10 cellular contexts compared by ENCODE assay signal in genomic region chr16:85610059-85610445, GRCh38. TPM values are rescaled to one million over a fixed set of nuclear protein-coding genes. Genes with fewer than 3 reads are reported as not detected.
DNase-seq lines count a peak whose midpoint lies in the region; ATAC-seq, FAIRE-seq and TF ChIP-seq lines count a peak whose summit lies in the region.
"Had no signal": no experiment of that assay in that cellular context is flagged by ENCODE, and none has a peak within 500 bp of the region (broad histone marks: within the 10 kb centered on the region; RNA-seq: fewer than 3 reads in every experiment).

No MANE protein-coding gene starts in this region.

- H3K9me3 Mint-ChIP-seq in CD8-positive, alpha-beta memory T cell = peaks cover 0 to 3% (median 0%) of the 10 kb centered on the region in 5 donors
- no peaks in the 10 kb centered on the region for H3K9me3 Mint-ChIP-seq in neural crest cell
- H3K9me3 Mint-ChIP-seq: activated naive CD4-positive, alpha-beta T cell treated with anti-CD3 and anti-CD28 coated beads, Interleukin-2, amount 50 U/mL, for 72 hours had no signal

- H3K27me3 ChIP-seq in CD8-positive, alpha-beta memory T cell (ENCODE audit: insufficient read depth, low read length, poor library complexity, severe bottlenecking) = no peaks in the 10 kb centered on the region
- peaks cover 16% of the 10 kb centered on the region for H3K27me3 ChIP-seq in HUES64 (ENCODE audit: insufficient read depth, low read length)
- H3K27me3 ChIP-seq: uterus had no signal

- CTCF ChIA-PET in CD8-positive, alpha-beta memory T cell (lab: Charles Lee) = interaction anchor here (0.6 to 10.5 kb wide), 27 partner anchors 9 to 191 kb away, joined by 3 to 205 read pairs (median 5); no protein-coding TSS in a partner anchor

- TF ChIP-seq POLR2A in H54 (IDR thresholded peaks at IDR 0.05; ENCODE audit: low read depth, low read length) = no peak

- POLR2A ChIA-PET in CD8-positive, alpha-beta memory T cell (lab: Charles Lee) = interaction anchor here (0.8 to 1.7 kb wide), 7 partner anchors 53 to 190 kb away, joined by 3 to 9 read pairs (median 3); no protein-coding TSS in a partner anchor

- no peaks in the 10 kb centered on the region for H3K36me3 Mint-ChIP-seq in CD8-positive, alpha-beta memory T cell
- no peaks in the 10 kb centered on the region for H3K36me3 Mint-ChIP-seq in neural crest cell (ENCODE audit: low read depth)
- H3K36me3 Mint-ChIP-seq: activated naive CD4-positive, alpha-beta T cell treated with anti-CD3 and anti-CD28 coated beads, Interleukin-2, amount 50 U/mL, for 72 hours had no signal

- H3K36me3 ChIP-seq in CD8-positive, alpha-beta memory T cell (ENCODE audit: insufficient read depth, low read length) = no peaks in the 10 kb centered on the region
- H3K36me3 ChIP-seq in HUES64 (ENCODE audit: insufficient read depth, low read length) = no peaks in the 10 kb centered on the region
- H3K36me3 ChIP-seq: uterus had no signal

- H3K27ac ChIP-seq in CD8-positive, alpha-beta memory T cell (ENCODE audit: low read depth, low read length) = no peak overlapping the region
- H3K27ac ChIP-seq in HUES64 (ENCODE audit: low read depth, low read length) = no peak overlapping the region; the same call in 1 of the 2 replicates

- H3K4me1 Mint-ChIP-seq in CD8-positive, alpha-beta memory T cell = peaks cover 31 to 56% (median 40%) of the 10 kb centered on the region in 3 donors
- H3K4me1 Mint-ChIP-seq in neural crest cell = peaks cover 55% of the 10 kb centered on the region

- no peak for DNase-seq in CD8-positive, alpha-beta memory T cell
- DNase-seq in T47D (ENCODE audit: low read depth in 1 of 2, low spot score in 1 of 2) (peak; percentile 86 to 98), neural crest cell (ENCODE audit: low read depth, low spot score) (no peak), occipital lobe (lab: John Stamatoyannopoulos, UW) (no peak), H54 (ENCODE audit: insufficient read length, low spot score) (no peak)

- TF ChIP-seq CTCF in neural crest cell (conservative IDR thresholded peaks at IDR 0.05) = no peak

- no peak overlapping the region for H3K9ac ChIP-seq in HUES64 (ENCODE audit: low read depth, low read length)

- in situ Hi-C loops in T47D (cut with HindIII; ENCODE audit: low pct_unique_long_range_greater_than_20kb, low sequenced_read_pairs) = no loop called here

- no peaks in the 10 kb centered on the region for H3K9me3 ChIP-seq in CD8-positive, alpha-beta memory T cell (ENCODE audit: low read length)
- no peaks in the 10 kb centered on the region for H3K9me3 ChIP-seq in HUES64 (ENCODE audit: insufficient read depth, low read depth, low read length)
- H3K9me3 ChIP-seq: uterus had no signal

- ATAC-seq in GM21717 (IDR thresholded peaks at IDR 0.05; ENCODE audit: unreplicated experiment) = no peak
- no peak for ATAC-seq in GM18861 (IDR thresholded peaks at IDR 0.05; ENCODE audit: unreplicated experiment)

- peaks cover 35% of the 10 kb centered on the region for H3K4me1 ChIP-seq in CD8-positive, alpha-beta memory T cell (ENCODE audit: insufficient read depth, low read length)
- peaks cover 41% of the 10 kb centered on the region for H3K4me1 ChIP-seq in HUES64 (ENCODE audit: insufficient read depth, low read length)

- no peaks in the 10 kb centered on the region for H3K27me3 Mint-ChIP-seq in CD8-positive, alpha-beta memory T cell
- H3K27me3 Mint-ChIP-seq in neural crest cell (ENCODE audit: low read depth) = peaks cover 35% of the 10 kb centered on the region

- WGBS in HUES64 = 49% methylated on average over 11 of the region's 11 CpGs

- FAIRE-seq in H54 (lab: Jason Lieb, UNC) = no peak

- peak overlapping the region; percentile 4 to 95 (median 83) for H3K27ac Mint-ChIP-seq in CD8-positive, alpha-beta memory T cell
- H3K27ac Mint-ChIP-seq in neural crest cell (ENCODE audit: unreplicated experiment) = no peak overlapping the region
- H3K27ac Mint-ChIP-seq: activated naive CD4-positive, alpha-beta T cell treated with anti-CD3 and anti-CD28 coated beads, Interleukin-2, amount 50 U/mL, for 72 hours had no signal

- peak overlapping the region; percentile 52 to 93 (median 87) for H3K4me3 Mint-ChIP-seq in CD8-positive, alpha-beta memory T cell
- H3K4me3 Mint-ChIP-seq in neural crest cell = peak overlapping the region; percentile 89

- no peak overlapping the region for H3K4me3 ChIP-seq in CD8-positive, alpha-beta memory T cell (ENCODE audit: low read length)
- H3K4me3 ChIP-seq in HUES64 (ENCODE audit: low read length) = peak overlapping the region; percentile 15

RNA-seq across cellular contexts. Expression of gene GSE1, which starts 3.1 kb away (rescaled TPM):
- total RNA-seq in CD8-positive, alpha-beta memory T cell = 10 to 100 TPM; 27.8 to 28.5 TPM
- polyA plus RNA-seq in CD8-positive, alpha-beta memory T cell = 5.5 TPM
- polyA plus RNA-seq in HUES64 (2013, experiment 1 of 2) = 33.4 TPM
- polyA plus RNA-seq in HUES64 (2013, experiment 2 of 2) = 32.2 TPM
- total RNA-seq in neural crest cell (26.7 and 27.3 TPM in 2 replicates), occipital lobe (18.4 TPM)

Comparison
In these comparisons a context has a peak if more than half of its experiments do, and no peak if none do; other contexts are left out.
1. DNase-seq: peak in T47D (2 of 2); none in CD8-positive, alpha-beta memory T cell (0 of 5), neural crest cell (single experiment), occipital lobe (single experiment) and H54 (single experiment).